Comparison of ENCODE assay signal across 8 cellular contexts in the genomic region with DNA sequence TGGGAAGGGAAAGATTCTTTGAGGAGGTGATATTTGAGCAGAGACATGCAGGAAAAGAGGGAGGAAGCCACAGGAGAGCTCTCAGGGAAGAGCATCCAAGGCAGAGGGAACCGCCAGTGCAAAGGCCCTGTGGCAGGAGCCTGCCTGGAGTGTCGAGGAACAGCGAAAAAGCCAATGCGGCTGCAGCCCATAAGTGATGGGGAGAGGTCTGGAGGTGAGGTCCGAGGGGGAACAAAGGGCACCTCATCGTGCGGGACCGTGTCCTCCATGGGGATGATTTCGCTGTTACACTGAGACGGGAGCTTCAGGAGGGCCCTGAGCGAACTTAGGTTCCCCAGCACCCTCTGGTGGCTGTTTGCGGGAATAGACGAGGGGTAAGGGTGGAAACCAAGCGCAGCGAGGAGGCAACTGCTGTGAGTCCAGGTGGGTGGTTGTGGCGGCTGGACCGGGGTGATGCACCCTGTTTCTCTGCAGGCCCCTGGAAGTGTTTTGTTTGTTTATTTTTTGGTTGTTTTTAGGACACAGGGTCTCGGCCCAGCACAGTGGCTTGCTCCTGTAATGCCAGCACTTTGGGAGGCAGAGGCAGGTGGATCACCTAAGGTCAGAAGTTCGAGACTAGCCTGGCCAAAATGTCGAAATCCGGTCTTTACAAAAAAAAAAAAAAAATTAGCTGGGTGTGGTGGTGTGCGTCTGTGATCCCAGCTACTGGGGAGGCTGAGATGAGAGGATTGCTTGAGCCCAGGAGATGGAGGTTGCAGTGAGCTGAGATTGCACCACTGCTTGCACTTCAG.
A peak's percentile ranks its signal among the peaks of the same experiment; 100 is the strongest.
DNase-seq lines count a peak whose midpoint lies in the region; ATAC-seq, FAIRE-seq and TF ChIP-seq lines count a peak whose summit lies in the region.

No MANE protein-coding gene starts in this region.

- TF ChIP-seq POLR2A in Raji (IDR thresholded peaks at IDR 0.05; ENCODE audit: insufficient read depth, low read depth, low read length): 0 out of 2 replicates have a peak, but pooled peaks have one; percentile 17

- DNase-seq in ELF-1 (ENCODE audit: low read depth, low spot score) (peak; percentile 89), LoVo (ENCODE audit: low spot score) (peak; percentile 73), germinal center (ENCODE audit: low spot score) (peak; percentile 54), pons (ENCODE audit: low spot score) (peak; percentile 64), urothelium cell line (ENCODE audit: low spot score) (peak; percentile 68)
- DNase-seq in activated T-helper 9 cell treated with anti-CD3 and anti-CD28 coated beads, Interleukin-2, amount 50 U/mL, for 16 hours (ENCODE audit: low read depth): peak; percentile 51

- ATAC-seq in HG02938 (IDR thresholded peaks at IDR 0.05; ENCODE audit: unreplicated experiment): no peak

- FAIRE-seq in urothelium cell line (lab: Jason Lieb, UNC): peak; percentile 17
